9 cellular contexts compared by ENCODE assay signal in the genomic region with DNA sequence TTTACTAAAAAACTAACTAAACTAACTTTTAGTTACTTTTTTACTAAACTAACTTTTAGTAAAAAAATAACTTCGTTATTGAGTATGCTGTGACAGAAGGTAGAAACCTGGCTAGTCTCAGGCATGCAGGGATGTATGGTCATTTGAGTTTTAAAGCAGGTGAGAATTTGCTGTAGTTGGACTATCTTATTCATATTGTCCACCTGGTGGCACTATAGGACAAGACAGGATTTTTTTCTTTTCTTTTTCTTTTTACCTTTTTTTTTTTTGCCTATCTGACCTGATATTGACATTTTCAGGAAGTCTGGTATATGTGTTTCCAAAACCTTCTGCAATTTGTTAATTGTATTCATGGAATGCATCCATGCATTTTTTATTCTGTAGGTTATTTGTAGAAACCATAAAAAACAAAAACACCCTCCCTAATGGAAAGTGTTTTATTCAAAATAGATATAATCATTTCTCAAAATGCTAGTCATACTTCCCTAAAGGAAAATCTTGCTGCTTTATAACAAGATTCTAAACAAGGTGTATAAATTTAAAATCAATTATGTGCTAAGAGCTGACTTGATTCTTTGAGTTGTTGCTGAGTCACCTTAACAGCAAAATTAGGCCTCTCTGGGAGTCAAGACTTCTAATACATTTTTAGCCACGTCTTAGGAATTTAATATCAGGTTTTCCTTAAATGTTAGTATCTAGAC.
DNase-seq lines count a peak whose midpoint lies in the region; ATAC-seq, FAIRE-seq and TF ChIP-seq lines count a peak whose summit lies in the region.
"Had no signal": no experiment of that assay in that cellular context is flagged by ENCODE, and none has a peak within 500 bp of the region (broad histone marks: within the 10 kb centered on the region; RNA-seq: fewer than 3 reads in every experiment).

No MANE protein-coding gene starts in this region.

- TF ChIP-seq CTCF in thoracic aorta (IDR thresholded peaks at IDR 0.05) = peak; percentile 31

- ATAC-seq in HG02981 (IDR thresholded peaks at IDR 0.05; ENCODE audit: unreplicated experiment) (peak; percentile 55), thoracic aorta (ENCODE audit: insufficient number of reproducible peaks, low FRiP score, low read depth) (no peak), HG03039 (IDR thresholded peaks at IDR 0.05; ENCODE audit: unreplicated experiment) (no peak)

- FAIRE-seq in GM19239 (lab: Jason Lieb, UNC) = no peak

- in situ Hi-C loops in G401 (cut with HindIII; ENCODE audit: low sequenced_read_pairs) = no loop called here

- peak; percentile 57 for DNase-seq in G401 (ENCODE audit: low spot score)
- DNase-seq in NCI-H69 (lab: John Stamatoyannopoulos, UW) = peak; percentile 22
- DNase-seq in erythroblast (lab: John Stamatoyannopoulos, UW) = peak; percentile 1 to 9
- DNase-seq in thoracic aorta (ENCODE audit: low spot score) = no peak
- DNase-seq in DMS153 (lab: John Stamatoyannopoulos, UW) = no peak
- DNase-seq in GM19239 (ENCODE audit: insufficient read length, low spot score) = no peak

- H3K36me3 ChIP-seq in thoracic aorta = no peaks in the 10 kb centered on the region

- no peak overlapping the region for H3K27ac ChIP-seq in thoracic aorta

- H3K9me3 ChIP-seq in thoracic aorta = no peaks in the 10 kb centered on the region

- H3K27me3 ChIP-seq in thoracic aorta (replicated peaks; ENCODE audit: insufficient read depth) = no peaks in the 10 kb centered on the region

- H3K4me1 ChIP-seq in thoracic aorta (ENCODE audit: control insufficient read depth in 1 of 2, low read depth in 2 of 2) = no peaks in the 10 kb centered on the region

- no peak overlapping the region for H3K4me3 ChIP-seq in thoracic aorta
- H3K4me3 ChIP-seq: lung had no signal

- no peak for TF ChIP-seq POLR2A in erythroblast (IDR thresholded peaks at IDR 0.05; ENCODE audit: low read length)

Comparison
In these comparisons a context has a peak if more than half of its experiments do, and no peak if none do; other contexts are left out.
1. DNase-seq: peak in G401 (single experiment), NCI-H69 (single experiment) and erythroblast (2 of 2); none in thoracic aorta (single experiment), DMS153 (single experiment) and GM19239 (single experiment).